ENCODE assay signal across 10 cellular contexts in the genomic region with DNA sequence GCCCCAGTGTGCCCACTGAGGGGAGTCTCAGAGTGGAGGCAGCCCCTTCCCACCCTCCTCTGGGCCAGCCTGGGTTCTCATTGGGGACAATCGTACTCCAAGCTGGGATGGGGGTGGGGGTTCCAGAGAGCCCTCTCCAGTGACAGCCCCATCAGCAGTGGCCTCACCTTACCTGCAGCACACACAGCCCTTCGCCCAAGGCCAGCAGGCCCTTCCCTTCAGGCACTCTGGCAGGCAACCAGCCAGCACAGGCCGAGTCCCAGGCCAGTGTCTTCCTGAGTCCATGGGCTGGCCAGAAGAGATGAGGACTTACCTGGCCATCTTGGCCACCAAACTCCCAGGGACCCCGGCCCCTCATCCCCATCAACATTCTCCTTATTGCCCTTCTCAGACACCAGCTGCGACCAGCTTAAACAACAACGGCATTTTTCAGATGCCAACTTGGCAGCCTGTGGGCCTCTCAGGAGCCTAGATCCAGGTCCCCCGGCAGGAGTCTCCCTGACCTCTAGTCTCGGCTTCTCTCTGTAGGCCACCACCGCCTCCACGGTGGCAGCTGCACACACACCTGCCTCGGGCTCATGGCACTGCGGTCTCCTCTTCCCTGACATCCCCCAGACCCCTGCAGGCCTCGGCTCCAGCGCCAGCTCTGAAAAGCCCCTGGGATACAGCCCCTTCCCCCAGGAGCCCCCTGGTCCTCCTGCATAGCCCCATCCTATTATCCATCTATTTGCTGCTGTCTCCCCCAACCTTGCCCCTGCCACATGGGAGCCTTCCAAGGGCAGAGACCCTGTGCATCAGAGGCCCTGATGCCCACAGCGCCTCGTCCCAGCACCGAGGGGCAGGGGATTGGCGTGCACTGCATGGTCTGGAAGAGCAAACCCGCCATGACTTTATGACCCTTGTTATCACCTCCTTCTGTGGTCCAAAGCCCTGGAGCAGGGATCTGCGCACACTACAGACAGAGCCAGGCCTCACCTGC.
"Had no signal": no experiment of that assay in that cellular context is flagged by ENCODE, and none has a peak within 500 bp of the region (broad histone marks: within the 10 kb centered on the region; RNA-seq: fewer than 3 reads in every experiment).

No MANE protein-coding gene starts in this region.

- H3K27me3 ChIP-seq: pancreas had no signal

- H3K27ac Mint-ChIP-seq: activated T-helper 2 cell treated with anti-CD3 and anti-CD28 coated beads, Interferon-gamma antibody, Interleukin-2, Interleukin-4, amounts not matched to agents 10 μg/mL and 5 μg/mL and 100 μg/mL, durations not matched to agents 14 hours and 24 hours and 36 hours had no signal

- DNase-seq: activated CD4-positive, alpha-beta T cell treated with anti-CD3 and anti-CD28 coated beads for 1 hour; activated CD4-positive, alpha-beta T cell treated with anti-CD3 and anti-CD28 coated beads, Interleukin-2, amount 50 U/mL, for 48 hours; dermis blood vessel endothelial cell; midbrain; stimulated activated CD4-positive, alpha-beta T cell treated with anti-CD3 and anti-CD28 coated beads, Interleukin-12 subunit alpha, Interleukin-12 subunit beta, amount 100 ng/mL, for 4 hours; stimulated activated CD4-positive, alpha-beta T cell treated with anti-CD3 and anti-CD28 coated beads, Interleukin-2, amount 100 ng/mL, for 24 hours had no signal

- H3K27ac ChIP-seq: gastroesophageal sphincter, pancreas had no signal

- H3K9me3 ChIP-seq: pancreas had no signal

- H3K9me3 Mint-ChIP-seq: activated T-helper 2 cell treated with anti-CD3 and anti-CD28 coated beads, Interferon-gamma antibody, Interleukin-2, Interleukin-4, amounts not matched to agents 10 μg/mL and 5 μg/mL and 100 μg/mL, durations not matched to agents 14 hours and 24 hours and 36 hours had no signal

- H3K36me3 ChIP-seq: gastroesophageal sphincter, pancreas had no signal

- H3K4me3 ChIP-seq: gastroesophageal sphincter, pancreas had no signal

- H3K4me1 ChIP-seq: pancreas had no signal

- ATAC-seq: gastroesophageal sphincter, pancreas, SK-N-SH treated with all-trans-retinoic acid at 6 μM for 48 hours had no signal
